In genomic region chr9:78406933-78407332, GRCh38 we compare ENCODE assay signal across 28 cellular contexts.
DNase-seq lines count a peak whose midpoint lies in the region; ATAC-seq, FAIRE-seq and TF ChIP-seq lines count a peak whose summit lies in the region.
"Had no signal": no experiment of that assay in that cellular context is flagged by ENCODE, and none has a peak within 500 bp of the region (broad histone marks: within the 10 kb centered on the region; RNA-seq: fewer than 3 reads in every experiment).

No MANE protein-coding gene starts in this region.

- DNase-seq in HL-60 (ENCODE audit: low read depth in 1 of 2, low spot score in 1 of 2), result peak; percentile 13 to 41
- DNase-seq in SIG-M5 (lab: John Stamatoyannopoulos, UW), result peak; percentile 6
- DNase-seq in pancreas, result peak in 5 of 6 donors; percentile 42 to 77 (median 54)
- no peak for DNase-seq in central memory CD4-positive, alpha-beta T cell
- no peak for DNase-seq in SK-N-DZ (ENCODE audit: low spot score)
- DNase-seq: activated CD4-positive, alpha-beta T cell treated with anti-CD3 and anti-CD28 coated beads for 48 hours; activated effector memory CD4-positive, alpha-beta T cell treated with Interleukin-2 at 50 U/mL for 16 hours; activated T-cell treated with anti-CD3 and anti-CD28 coated beads, Interleukin-2, amount 50 U/mL, for 1 hour; aorta; caudate nucleus; CD4-positive, alpha-beta T cell; DND-41; foreskin fibroblast; GF-D8; head of caudate nucleus; NCI-H1105; NCI-H187 treated with DMSO at 0.1 percent for 48 hours; NCI-H510A; SJCRH30; T1000; WERI-Rb-1 had no signal

- H3K27me3 ChIP-seq in HL-60 (ENCODE audit: insufficient read depth, poor library complexity, severe bottlenecking) (no peaks in the 10 kb centered on the region), iPS-20b (ENCODE audit: insufficient read depth, low read length) (no peaks in the 10 kb centered on the region), pancreas (no peaks in the 10 kb centered on the region)
- H3K27me3 ChIP-seq: SJCRH30 had no signal

- H3K4me1 ChIP-seq in iPS-20b (ENCODE audit: insufficient read depth, low read length) (peaks cover 20% of the 10 kb centered on the region; the same call in 1 of the 2 replicates), pancreas (no peaks in the 10 kb centered on the region)
- H3K4me1 ChIP-seq: SJCRH30 had no signal

- FAIRE-seq in pancreas (lab: Jason Lieb, UNC), result no peak
- FAIRE-seq: D721Med, keratinocyte had no signal

- H3K36me3 ChIP-seq in iPS-20b (ENCODE audit: insufficient read depth, low read depth, low read length) (no peaks in the 10 kb centered on the region), pancreas (no peaks in the 10 kb centered on the region)
- H3K36me3 ChIP-seq: SJCRH30, WERI-Rb-1 had no signal

- no peaks in the 10 kb centered on the region for H3K9me3 ChIP-seq in iPS-20b (ENCODE audit: insufficient read depth, low read depth, low read length)
- H3K9me3 ChIP-seq in pancreas, result no peaks in the 10 kb centered on the region
- H3K9me3 ChIP-seq: SJCRH30 had no signal

- no peak overlapping the region for H3K27ac ChIP-seq in HL-60 (replicated peaks)
- H3K27ac ChIP-seq in iPS-20b (ENCODE audit: low read length), result no peak overlapping the region
- H3K27ac ChIP-seq in pancreas, result no peak overlapping the region
- H3K27ac ChIP-seq: SJCRH30, skin epidermis, WERI-Rb-1 had no signal

- intact Hi-C loops in pancreas (cut with DNase I), result no loop called here

- no peak overlapping the region for H3K9ac ChIP-seq in iPS-20b (ENCODE audit: low read depth, low read length)

- ATAC-seq in pancreas (peak; percentile 95 to 100 (median 97)), HG02623 (IDR thresholded peaks at IDR 0.05; ENCODE audit: unreplicated experiment) (no peak), HG02798 (IDR thresholded peaks at IDR 0.05; ENCODE audit: poor library complexity, unreplicated experiment) (no peak)
- ATAC-seq: stimulated activated memory B cell treated with anti-CD40 and anti-IgM and Interleukin-4, amounts not matched to agents 10 μg/mL and 1 μg/mL and 100 μg/mL, for 72 hours had no signal

- WGBS in pancreas, 2 donors, result 19 to 50% methylated on average over 2 of the region's 2 CpGs

- H3K4me3 ChIP-seq in HL-60 (replicated peaks; ENCODE audit: insufficient read depth, low read length) (no peak overlapping the region), iPS-20b (ENCODE audit: low read length) (peak overlapping the region; percentile 37), pancreas (no peak overlapping the region)
- H3K4me3 ChIP-seq: SJCRH30, skin epidermis had no signal

- TF ChIP-seq CTCF in HL-60 (IDR thresholded peaks at IDR 0.05; ENCODE audit: insufficient read depth, low read length) (no peak), pancreas (IDR thresholded peaks at IDR 0.05) (no peak)

Comparison
In these comparisons a context has a peak if more than half of its experiments do, and no peak if none do; other contexts are left out.
1. DNase-seq: peak in HL-60 (2 of 2), SIG-M5 (single experiment) and pancreas (5 of 6); none in central memory CD4-positive, alpha-beta T cell (single experiment) and SK-N-DZ (single experiment).
2. ATAC-seq: peak in pancreas (4 of 4); none in HG02623 (single experiment) and HG02798 (single experiment).